1 cellular context compared by ENCODE assay signal in the genomic region with DNA sequence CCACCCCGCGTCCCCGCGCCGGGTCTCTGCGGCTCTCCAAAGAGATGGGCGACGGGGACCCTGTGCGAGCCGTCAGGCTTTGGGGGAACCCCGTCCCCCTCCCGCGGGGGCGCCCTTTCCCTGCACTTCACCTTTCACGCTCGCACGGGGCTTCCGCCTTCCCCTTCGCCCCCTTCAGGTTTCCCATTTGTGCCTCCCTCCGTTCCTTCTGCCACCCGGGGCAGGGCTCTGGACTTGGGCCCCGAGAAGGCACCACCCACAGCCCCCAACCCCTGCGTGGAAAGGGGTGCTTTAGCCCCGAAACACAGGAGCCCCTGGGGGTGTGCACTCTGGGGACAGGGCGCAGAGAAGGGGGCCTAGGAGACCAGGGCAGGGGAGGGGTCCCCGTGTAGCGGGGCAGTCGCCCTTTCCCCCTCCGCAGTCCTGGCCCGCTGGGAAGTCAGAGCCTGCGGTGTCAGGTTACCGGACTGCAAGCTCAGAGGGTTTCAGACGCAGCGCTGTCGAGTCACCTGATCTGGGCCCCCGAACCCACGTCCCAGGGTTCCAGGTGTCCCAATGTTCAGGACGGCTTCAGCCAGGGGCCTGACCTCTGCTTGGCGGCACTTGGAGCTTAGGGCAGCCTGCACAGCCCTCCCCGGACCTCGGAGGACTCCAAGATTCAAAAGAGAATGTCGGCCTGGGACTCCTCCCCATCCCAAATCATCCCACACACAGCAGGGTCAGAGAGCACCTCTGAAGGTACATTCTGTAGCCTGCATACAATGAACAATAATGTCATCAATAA.
A peak's percentile ranks its signal among the peaks of the same experiment; 100 is the strongest.
TF ChIP-seq lines count a peak whose summit lies in the region.

No MANE protein-coding gene starts in this region.

TF ChIP-seq in H1, 55 proteins besides CTCF, POLR2A, EP300 and RAD21:
- peak; percentile 15; the same call in 1 of the 2 replicates for TF ChIP-seq SP1 (IDR thresholded peaks at IDR 0.05; ENCODE audit: low read depth, low read length)
- peak; percentile 39; the same call in 1 of the 2 replicates for TF ChIP-seq USF2 (IDR thresholded peaks at IDR 0.05; ENCODE audit: low read length)
- TF ChIP-seq PHF8 (conservative IDR thresholded peaks at IDR 0.05; ENCODE audit: low read depth, low read length) = peak; percentile 27; the same call in 1 of the 2 replicates
- TF ChIP-seq KDM4A (IDR thresholded peaks at IDR 0.05; ENCODE audit: low read depth, low read length, severe bottlenecking) = peak; percentile 89
- no peak for TF ChIP-seq HDAC6 (IDR thresholded peaks at IDR 0.05; ENCODE audit: low read depth, low read length)
- TF ChIP-seq SRF (IDR thresholded peaks at IDR 0.05; ENCODE audit: low read depth, low read length) = no peak
- no peak for TF ChIP-seq TAF7 (optimal IDR thresholded peaks at IDR 0.05; ENCODE audit: borderline replicate concordance, low read depth, low read length)
- 0 out of 2 replicates have a peak, but pooled peaks have one; percentile 18 for TF ChIP-seq TCF12 (IDR thresholded peaks at IDR 0.05; ENCODE audit: low read depth, low read length)
- TF ChIP-seq HDAC2 (IDR thresholded peaks at IDR 0.05; ENCODE audit: borderline replicate concordance in 1 of 2, low read depth in 2 of 2, low read length in 2 of 2) = peak; percentile 45 to 79; a peak in 1 of 4 replicates
- TF ChIP-seq BCL11A (IDR thresholded peaks at IDR 0.05; ENCODE audit: low read depth in 2 of 2, low read length in 2 of 2) = no peak
- peak; percentile 38; the same call in 1 of the 2 replicates for TF ChIP-seq SIX5 (IDR thresholded peaks at IDR 0.05; ENCODE audit: low read depth, low read length)
- no peak for TF ChIP-seq POU5F1 (IDR thresholded peaks at IDR 0.05; ENCODE audit: low read depth, low read length)
- no peak for TF ChIP-seq RNF2 (IDR thresholded peaks at IDR 0.05; ENCODE audit: borderline replicate concordance, low read depth, low read length, missing control alignments, poor library complexity, severe bottlenecking)
- TF ChIP-seq CHD1 (IDR thresholded peaks at IDR 0.05; ENCODE audit: low read depth, low read length) = no peak
- TF ChIP-seq ZNF274 (IDR thresholded peaks at IDR 0.05; ENCODE audit: borderline replicate concordance, extremely low read depth, low read length) = no peak
- TF ChIP-seq RBBP5 (IDR thresholded peaks at IDR 0.05; ENCODE audit: borderline replicate concordance, low read depth, low read length) = 0 out of 2 replicates have a peak, but pooled peaks have one; percentile 79
- TF ChIP-seq, protein P1, sequence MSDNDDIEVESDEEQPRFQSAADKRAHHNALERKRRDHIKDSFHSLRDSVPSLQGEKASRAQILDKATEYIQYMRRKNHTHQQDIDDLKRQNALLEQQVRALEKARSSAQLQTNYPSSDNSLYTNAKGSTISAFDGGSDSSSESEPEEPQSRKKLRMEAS (IDR thresholded peaks at IDR 0.05) = no peak
- TF ChIP-seq TAF1 (IDR thresholded peaks at IDR 0.05; ENCODE audit: low read depth, low read length) = no peak
- no peak for TF ChIP-seq EGR1 (IDR thresholded peaks at IDR 0.05; ENCODE audit: borderline replicate concordance, low read depth, low read length)
- TF ChIP-seq KDM1A (IDR thresholded peaks at IDR 0.05; ENCODE audit: borderline replicate concordance, low read length) = peak; percentile 37; the same call in 1 of the 2 replicates
- no peak for TF ChIP-seq GABPA (IDR thresholded peaks at IDR 0.05; ENCODE audit: borderline replicate concordance, insufficient read depth, low read length)
- peak; percentile 62 for TF ChIP-seq ASH2L (IDR thresholded peaks at IDR 0.05; ENCODE audit: low read length)
- peak; percentile 70 for TF ChIP-seq CTBP2 (IDR thresholded peaks at IDR 0.05; ENCODE audit: borderline replicate concordance, insufficient read depth, insufficient read length, low read length)
